ENCODE assay signal across 1 cellular context in genomic region chr16:11032000-11032921, GRCh38.
TF ChIP-seq lines count a peak whose summit lies in the region.

No MANE protein-coding gene starts in this region.

TF ChIP-seq in K562, 482 proteins besides CTCF, POLR2A, EP300 and RAD21:
- TF ChIP-seq ZBTB12 (CRISPR knock-in tag; IDR thresholded peaks at IDR 0.05) = no peak
- no peak for TF ChIP-seq ZNF41 (CRISPR knock-in tag; conservative IDR thresholded peaks at IDR 0.05)
- no peak for TF ChIP-seq BRD9 (IDR thresholded peaks at IDR 0.05; ENCODE audit: low read depth, partially characterized antibody)
- no peak for TF ChIP-seq FOSL1 (tag; conservative IDR thresholded peaks at IDR 0.05)
- TF ChIP-seq HDAC6 (IDR thresholded peaks at IDR 0.05; ENCODE audit: low read depth, low read length) = no peak
- TF ChIP-seq PKNOX1 (IDR thresholded peaks at IDR 0.05) = peak; percentile 59; the same call in 1 of the 2 replicates
- TF ChIP-seq FIP1L1 (IDR thresholded peaks at IDR 0.05; ENCODE audit: low read depth, low read length, poor library complexity, severe bottlenecking) = no peak
- TF ChIP-seq YBX1 (IDR thresholded peaks at IDR 0.05) = no peak
- TF ChIP-seq BCL6 (CRISPR knock-in tag; IDR thresholded peaks at IDR 0.05) = no peak
- no peak for TF ChIP-seq SOX6 (IDR thresholded peaks at IDR 0.05)
- TF ChIP-seq CBX1 (IDR thresholded peaks at IDR 0.05; ENCODE audit: low read depth) = no peak
- no peak for TF ChIP-seq FOXA1 (IDR thresholded peaks at IDR 0.05; ENCODE audit: borderline replicate concordance)
- TF ChIP-seq SNIP1 (IDR thresholded peaks at IDR 0.05; ENCODE audit: low read depth) = no peak
- TF ChIP-seq ZNF3 (CRISPR knock-in tag; IDR thresholded peaks at IDR 0.05) = no peak
- TF ChIP-seq MEIS2 (IDR thresholded peaks at IDR 0.05; ENCODE audit: partially characterized antibody) = peak; percentile 84
- no peak for TF ChIP-seq RFX5 (IDR thresholded peaks at IDR 0.05; ENCODE audit: low read depth, low read length)
- peak; percentile 35 for TF ChIP-seq CBFA2T3 (IDR thresholded peaks at IDR 0.05)
- no peak for TF ChIP-seq GTF2B (IDR thresholded peaks at IDR 0.05; ENCODE audit: extremely low read depth, insufficient read length)
- no peak for TF ChIP-seq CAMTA2 (CRISPR knock-in tag; conservative IDR thresholded peaks at IDR 0.05)
- TF ChIP-seq HMBOX1 (IDR thresholded peaks at IDR 0.05) = 0 out of 2 replicates have a peak, but pooled peaks have one; percentile 14
- no peak for TF ChIP-seq ZKSCAN3 (CRISPR knock-in tag; IDR thresholded peaks at IDR 0.05)
- no peak for TF ChIP-seq SRSF9 (IDR thresholded peaks at IDR 0.05; ENCODE audit: borderline replicate concordance, low read depth, low read length)
- TF ChIP-seq AFF4 (CRISPR knock-in tag; IDR thresholded peaks at IDR 0.05) = no peak
- TF ChIP-seq PURB (CRISPR knock-in tag; IDR thresholded peaks at IDR 0.05; ENCODE audit: low read depth) = no peak
- no peak for TF ChIP-seq KDM1A (IDR thresholded peaks at IDR 0.05)
- no peak for TF ChIP-seq PBX2 (CRISPR knock-in tag; IDR thresholded peaks at IDR 0.05; ENCODE audit: low read depth)
- peak; percentile 91 for TF ChIP-seq PBX2 (tag; conservative IDR thresholded peaks at IDR 0.05; ENCODE audit: low read depth)
- no peak for TF ChIP-seq HIVEP1 (CRISPR knock-in tag; IDR thresholded peaks at IDR 0.05)
- TF ChIP-seq HINFP (tag; conservative IDR thresholded peaks at IDR 0.05; ENCODE audit: low read depth) = no peak
- no peak for TF ChIP-seq RBM15 (IDR thresholded peaks at IDR 0.05; ENCODE audit: insufficient read depth, low read length)
- TF ChIP-seq NEUROD1 (IDR thresholded peaks at IDR 0.05; ENCODE audit: borderline replicate concordance, low read depth, low read length, partially characterized antibody) = no peak
- TF ChIP-seq ATF4 (CRISPR knock-in tag; IDR thresholded peaks at IDR 0.05) = no peak
- TF ChIP-seq ZBTB34 (CRISPR knock-in tag; IDR thresholded peaks at IDR 0.05) = no peak
- TF ChIP-seq L3MBTL2 (IDR thresholded peaks at IDR 0.05) = no peak
- no peak for TF ChIP-seq SP1 (CRISPR knock-in tag; IDR thresholded peaks at IDR 0.05)
TF ChIP-seq in K562: peak in this region for 5.
